8 cellular contexts compared by ENCODE assay signal in the genomic region with DNA sequence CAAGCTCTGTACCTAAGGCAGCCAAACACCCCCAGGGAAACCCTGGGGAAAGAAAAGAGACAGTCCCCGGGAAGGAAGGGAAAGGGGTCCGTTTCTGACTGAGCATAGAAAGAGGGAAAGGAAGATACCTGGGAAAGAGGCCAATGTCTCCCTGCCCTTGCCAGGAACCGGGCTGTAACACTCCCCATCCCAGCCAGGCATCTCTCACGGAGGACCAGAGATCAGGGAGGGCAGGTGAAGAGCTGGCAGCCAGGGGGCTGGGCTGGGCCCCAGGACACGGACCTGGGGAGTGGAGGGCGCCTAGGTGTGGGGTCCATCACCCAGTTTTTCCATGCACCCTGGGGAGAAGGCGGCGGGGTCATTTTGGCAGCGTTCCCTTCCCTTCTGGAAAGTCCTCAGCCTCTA. TPM values are rescaled to one million over a fixed set of nuclear protein-coding genes. Genes with fewer than 3 reads are reported as not detected.
DNase-seq lines count a peak whose midpoint lies in the region; ATAC-seq and TF ChIP-seq lines count a peak whose summit lies in the region.

No MANE protein-coding gene starts in this region.

- H3K4me2 ChIP-seq in OCI-LY3 (ENCODE audit: low read length), result peak overlapping the region; percentile 95

- ATAC-seq in GM18858 (IDR thresholded peaks at IDR 0.05; ENCODE audit: unreplicated experiment), result no peak

- peak overlapping the region; percentile 94 for H3K4me3 ChIP-seq in OCI-LY3 (ENCODE audit: low read length)
- peak overlapping the region; percentile 84 to 91 for H3K4me3 ChIP-seq in esophagus (ENCODE audit: low read depth in 1 of 2, low read length in 2 of 2)
- peak overlapping the region; percentile 97 for H3K4me3 ChIP-seq in ovary

- no peak for TF ChIP-seq POLR2A in ovary (IDR thresholded peaks at IDR 0.05)

- H3K4me1 ChIP-seq in OCI-LY3 (ENCODE audit: low read length) (peaks cover 30% of the 10 kb centered on the region), esophagus (ENCODE audit: control insufficient read depth in 2 of 2, insufficient read depth in 2 of 2, low read length in 1 of 2) (peaks cover 0 to 6% of the 10 kb centered on the region in 2 donors), ovary (ENCODE audit: insufficient read depth) (peaks cover 2% of the 10 kb centered on the region)

- no peak overlapping the region for H3K27ac ChIP-seq in OCI-LY3 (ENCODE audit: low read length)
- no peak overlapping the region for H3K27ac ChIP-seq in esophagus (ENCODE audit: low read depth in 2 of 2, low read length in 1 of 2)
- peak overlapping the region; percentile 33 to 42 for H3K27ac ChIP-seq in ovary

- 32 to 38% methylated on average over 9 of the region's 9 CpGs for WGBS in esophagus, 2 donors
- WGBS in ovary, 3 donors, result 7 to 10% (median 8%) methylated on average over 9 of the region's 9 CpGs

- H2AFZ ChIP-seq in OCI-LY3 (ENCODE audit: low read depth, low read length), result no peak overlapping the region; the same call in 1 of the 2 replicates

- TF ChIP-seq CTCF in OCI-LY3 (IDR thresholded peaks at IDR 0.05; ENCODE audit: low read depth, low read length) (no peak), ovary (IDR thresholded peaks at IDR 0.05) (no peak)

- intact Hi-C loops in ovary (cut with DNase I), result no loop called here

- H4K20me1 ChIP-seq in OCI-LY3 (ENCODE audit: insufficient read depth, low read length), result no peaks in the 10 kb centered on the region

- no peaks in the 10 kb centered on the region for H3K36me3 ChIP-seq in OCI-LY3 (replicated peaks; ENCODE audit: low read depth, low read length)
- no peaks in the 10 kb centered on the region for H3K36me3 ChIP-seq in esophagus (ENCODE audit: control insufficient read depth in 2 of 2, insufficient read depth in 2 of 2, low read length in 1 of 2)
- no peaks in the 10 kb centered on the region for H3K36me3 ChIP-seq in ovary

- H3K9me3 ChIP-seq in OCI-LY3 (ENCODE audit: insufficient read depth, low read length) (no peaks in the 10 kb centered on the region), esophagus (ENCODE audit: control insufficient read depth in 2 of 2, insufficient read depth in 1 of 2, low read depth in 1 of 2, low read length in 1 of 2) (no peaks in the 10 kb centered on the region), ovary (no peaks in the 10 kb centered on the region)

- in situ Hi-C loops in KBM-7 (cut with MboI; ENCODE audit: low pct_unique_long_range_greater_than_20kb, low sequenced_read_pairs), result no loop called here

- H3K79me2 ChIP-seq in OCI-LY3 (ENCODE audit: low read length), result no peaks in the 10 kb centered on the region

- TF ChIP-seq EP300 in ovary (IDR thresholded peaks at IDR 0.05), result no peak

- DNase-seq in COR-L47 (lab: John Stamatoyannopoulos, UW) (peak; percentile 25), ovary (peak; percentile 28 to 53 (median 40)), KBM-7 (no peak), DMS153 (lab: John Stamatoyannopoulos, UW) (no peak)
- no peak for DNase-seq in activated CD4-positive, CD25-positive, alpha-beta regulatory T cell (lab: John Stamatoyannopoulos, UW)

- H3K27me3 ChIP-seq in OCI-LY3 (ENCODE audit: low read depth, low read length) (peaks cover 83% of the 10 kb centered on the region), esophagus (ENCODE audit: control insufficient read depth in 1 of 2, insufficient read depth in 2 of 2, low read length in 2 of 2) (no peaks in the 10 kb centered on the region), ovary (no peaks in the 10 kb centered on the region)

- H3K9ac ChIP-seq in OCI-LY3 (ENCODE audit: low read length), result peak overlapping the region; percentile 65; the same call in 1 of the 2 replicates

RNA-seq across cellular contexts. Expression of gene PLEKHH1, which starts 18.9 kb away (rescaled TPM):
- 10 to 100 TPM in 1 of 2 donors, 1 to 10 TPM in 1; 2.4 to 10.3 TPM for polyA plus RNA-seq in esophagus
- 10 to 100 TPM in 1 of 7 donors, 1 to 10 TPM in 5, under 1 TPM in 1; 0.78 to 15.7 (median 3.9) TPM for total RNA-seq in ovary
- 1 to 10 TPM; 2.0 to 6.8 TPM for polyA plus RNA-seq in ovary

RNA-seq across cellular contexts. Expression of gene TMEM229B, which starts 25.7 kb away (rescaled TPM):
- under 1 TPM; 0.26 to 0.28 TPM for polyA plus RNA-seq in esophagus
- total RNA-seq in ovary, result 1 to 10 TPM; 1.2 to 4.6 (median 2.9) TPM
- polyA plus RNA-seq in ovary, result 10 to 100 TPM in 1 of 2 donors, 1 to 10 TPM in 1; 2.1 to 11.9 TPM

Comparison
In these comparisons a context has a peak if more than half of its experiments do, and no peak if none do; other contexts are left out.
1. DNase-seq: peak in COR-L47 (single experiment) and ovary (5 of 5); none in activated CD4-positive, CD25-positive, alpha-beta regulatory T cell (0 of 4), KBM-7 (single experiment) and DMS153 (single experiment).
2. H3K27ac ChIP-seq: peak in ovary (2 of 2); none in OCI-LY3 (single experiment) and esophagus (0 of 2).
3. Peak in every context shown above with its lines, with median percentiles within 50 percentile points of each other: H3K4me3 ChIP-seq.